9 cellular contexts compared by ENCODE assay signal in genomic region chr3:141294848-141295247, GRCh38.
A peak's percentile ranks its signal among the peaks of the same experiment; 100 is the strongest.
DNase-seq lines count a peak whose midpoint lies in the region; ATAC-seq and TF ChIP-seq lines count a peak whose summit lies in the region.
"Had no signal": no experiment of that assay in that cellular context is flagged by ENCODE, and none has a peak within 500 bp of the region (broad histone marks: within the 10 kb centered on the region; RNA-seq: fewer than 3 reads in every experiment).

No MANE protein-coding gene starts in this region.

- H2AK5ac ChIP-seq in mesendoderm (ENCODE audit: low read length): no peak overlapping the region

- no peak overlapping the region for H3K56ac ChIP-seq in mesendoderm (ENCODE audit: low read length)

- no peaks in the 10 kb centered on the region for H4K20me1 ChIP-seq in MM.1S (ENCODE audit: insufficient read depth, low read length)

- ATAC-seq in HG03432 (IDR thresholded peaks at IDR 0.05; ENCODE audit: unreplicated experiment): no peak

- no peaks in the 10 kb centered on the region for H3K9me2 ChIP-seq in MM.1S (replicated peaks; ENCODE audit: insufficient read depth, low read length)

- peak overlapping the region; percentile 48 for H3K4me3 Mint-ChIP-seq in chondrocyte (ENCODE audit: unreplicated experiment)

- H3K9me3 ChIP-seq in AG04450 (ENCODE audit: control insufficient read depth, insufficient read depth, low read length): no peaks in the 10 kb centered on the region
- H3K9me3 ChIP-seq in MM.1S (replicated peaks; ENCODE audit: insufficient read depth, low read length): no peaks in the 10 kb centered on the region
- no peaks in the 10 kb centered on the region for H3K9me3 ChIP-seq in muscle layer of duodenum (ENCODE audit: control insufficient read depth in 1 of 2, low read length in 2 of 2)

- no peak overlapping the region for H4K5ac ChIP-seq in mesendoderm (ENCODE audit: low read length)

- DNase-seq in AG04450 (ENCODE audit: low read depth, low spot score) (no peak), MM.1S (no peak), chondrocyte (ENCODE audit: low spot score) (no peak), mesendoderm (no peak), hypothalamus (lab: John Stamatoyannopoulos, UW) (no peak)
- no peak for DNase-seq in stimulated activated CD4-positive, alpha-beta T cell treated with anti-CD3 and anti-CD28 coated beads, Interleukin-4, amount 100 ng/mL, for 24 hours
- DNase-seq: activated CD4-positive, alpha-beta T cell treated with anti-CD3 and anti-CD28 coated beads, Interleukin-2, amount 50 U/mL, for 48 hours had no signal

- H3K4me3 ChIP-seq in AG04450 (ENCODE audit: low read depth, low read length): peak overlapping the region; percentile 35; the same call in 1 of the 2 replicates
- peak overlapping the region; percentile 10; the same call in 1 of the 2 replicates for H3K4me3 ChIP-seq in MM.1S (ENCODE audit: low read length)
- peak overlapping the region; percentile 56 to 66 for H3K4me3 ChIP-seq in muscle layer of duodenum (ENCODE audit: low read depth in 1 of 2, low read length in 2 of 2)
- H3K4me3 ChIP-seq in mesendoderm (ENCODE audit: low read length): no peak overlapping the region

- H3K27ac ChIP-seq in AG04450 (ENCODE audit: low read depth, low read length) (no peak overlapping the region), MM.1S (ENCODE audit: low read length) (no peak overlapping the region), muscle layer of duodenum (ENCODE audit: low read length) (peak overlapping the region; percentile 59), mesendoderm (ENCODE audit: low read depth, low read length) (no peak overlapping the region)

- 0 out of 2 replicates have a peak, but pooled peaks cover 4% of the 10 kb centered on the region for H3K4me1 ChIP-seq in MM.1S (ENCODE audit: low read length)
- peaks cover 5 to 14% of the 10 kb centered on the region in 2 donors for H3K4me1 ChIP-seq in muscle layer of duodenum (ENCODE audit: control insufficient read depth in 1 of 2, insufficient read depth in 2 of 2, low read length in 2 of 2)
- no peaks in the 10 kb centered on the region for H3K4me1 ChIP-seq in mesendoderm (ENCODE audit: control insufficient read depth, low read depth, low read length)

- H2BK5ac ChIP-seq in mesendoderm (ENCODE audit: low read length): no peak overlapping the region

- peaks cover 35% of the 10 kb centered on the region for H3K4me1 Mint-ChIP-seq in chondrocyte (ENCODE audit: low read depth)

- no peaks in the 10 kb centered on the region for H3K79me1 ChIP-seq in mesendoderm (ENCODE audit: low read length)

- peak overlapping the region; percentile 76 for H3K27ac Mint-ChIP-seq in chondrocyte (ENCODE audit: unreplicated experiment)

- H2BK15ac ChIP-seq in mesendoderm (replicated peaks; ENCODE audit: low read depth): no peak overlapping the region

- WGBS in mesendoderm (ENCODE audit: extremely low coverage, insufficient coverage, low lambda C conversion rate): no CpG with 5 or more reads among the region's 2 CpGs

- H3K18ac ChIP-seq in mesendoderm (ENCODE audit: low read length): no peak overlapping the region

- H3K27me3 Mint-ChIP-seq in chondrocyte (ENCODE audit: low read depth): no peaks in the 10 kb centered on the region

- H3K27me3 ChIP-seq in AG04450 (ENCODE audit: control insufficient read depth, insufficient read depth, low read length): no peaks in the 10 kb centered on the region
- no peaks in the 10 kb centered on the region for H3K27me3 ChIP-seq in MM.1S (replicated peaks; ENCODE audit: insufficient read depth, low read length)
- no peaks in the 10 kb centered on the region for H3K27me3 ChIP-seq in muscle layer of duodenum (ENCODE audit: low read depth, low read length)
- H3K27me3 ChIP-seq in mesendoderm (ENCODE audit: insufficient read depth, low read length, poor library complexity): no peaks in the 10 kb centered on the region

- no peak overlapping the region for H3K23ac ChIP-seq in mesendoderm (ENCODE audit: low read length)

- no peaks in the 10 kb centered on the region for H3F3A ChIP-seq in MM.1S (ENCODE audit: insufficient read depth, low read length)

- H4K8ac ChIP-seq in mesendoderm (ENCODE audit: low read depth, low read length): no peak overlapping the region

- H3K79me2 ChIP-seq in MM.1S (ENCODE audit: low read length): no peaks in the 10 kb centered on the region
- no peaks in the 10 kb centered on the region for H3K79me2 ChIP-seq in mesendoderm (ENCODE audit: control insufficient read depth, insufficient read depth, low read length)

- no peaks in the 10 kb centered on the region for H3K9me3 Mint-ChIP-seq in chondrocyte (ENCODE audit: low read depth)

- POLR2A ChIA-PET in AG04450 (lab: Yijun Ruan, JAX): no interaction called here

- TF ChIP-seq CTCF in AG04450 (IDR thresholded peaks at IDR 0.05; ENCODE audit: low read depth, low read length) (no peak), MM.1S (IDR thresholded peaks at IDR 0.05; ENCODE audit: low read length) (no peak), chondrocyte (IDR thresholded peaks at IDR 0.05) (no peak)

- H2BK120ac ChIP-seq in mesendoderm (ENCODE audit: low read depth, low read length): no peak overlapping the region

- H3K4ac ChIP-seq in mesendoderm (ENCODE audit: low read depth, low read length): no peak overlapping the region

- H3K36me3 ChIP-seq in MM.1S (replicated peaks; ENCODE audit: insufficient read depth, low read length) (no peaks in the 10 kb centered on the region), muscle layer of duodenum (ENCODE audit: control insufficient read depth in 1 of 2, insufficient read depth in 2 of 2, low read length in 2 of 2) (no peaks in the 10 kb centered on the region), mesendoderm (ENCODE audit: control insufficient read depth, insufficient read depth, low read length) (peaks cover 5% of the 10 kb centered on the region)

- H2AFZ ChIP-seq in MM.1S (ENCODE audit: low read length): no peak overlapping the region

- CTCF ChIA-PET in AG04450 (lab: Charles Lee): interaction anchor here (0.8 to 1.4 kb wide), 7 partner anchors 9 to 179 kb away, joined by 3 to 5 read pairs (median 3); no protein-coding TSS in a partner anchor

- H3K9ac ChIP-seq in MM.1S (ENCODE audit: low read length) (no peak overlapping the region), mesendoderm (ENCODE audit: low read length) (no peak overlapping the region)

- H3K4me2 ChIP-seq in MM.1S (ENCODE audit: low read depth, low read length) (peak overlapping the region; percentile 58), mesendoderm (ENCODE audit: low read length) (no peak overlapping the region)

- peaks cover 10% of the 10 kb centered on the region for H3K36me3 Mint-ChIP-seq in chondrocyte (ENCODE audit: low read depth)
